Comparison of ENCODE assay signal across 18 cellular contexts in the genomic region with DNA sequence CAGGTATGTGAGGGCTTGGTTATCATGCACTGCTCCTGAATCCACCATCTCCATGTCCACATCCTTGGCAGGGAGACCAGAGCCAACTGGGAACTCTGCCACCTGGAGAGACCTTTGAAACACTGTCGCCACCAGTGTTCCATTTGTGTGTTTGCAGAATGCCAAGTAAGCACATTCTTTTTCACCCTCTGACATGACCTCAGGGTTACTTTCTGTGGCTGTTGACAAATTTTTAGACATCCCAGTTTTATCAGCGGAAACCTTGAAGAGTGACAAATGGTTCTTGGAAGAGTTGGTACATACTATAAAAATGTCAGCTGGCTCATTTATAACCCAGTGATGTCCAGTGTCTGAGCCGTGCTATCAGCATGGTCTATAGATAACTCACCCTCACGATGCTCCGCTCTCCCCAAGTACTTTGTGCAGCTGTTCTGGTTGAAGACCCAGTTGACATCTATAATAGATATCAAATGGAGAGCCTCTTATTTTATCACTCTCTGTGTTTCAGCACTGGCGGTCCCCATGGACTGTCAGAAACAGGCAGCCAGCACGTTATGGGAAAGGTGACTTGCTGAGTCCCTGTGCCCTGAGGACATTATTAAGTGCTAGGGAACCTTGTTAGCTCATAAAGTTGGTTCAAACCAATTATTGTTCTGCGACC.
DNase-seq lines count a peak whose midpoint lies in the region; ATAC-seq, FAIRE-seq and TF ChIP-seq lines count a peak whose summit lies in the region.
"Had no signal": no experiment of that assay in that cellular context is flagged by ENCODE, and none has a peak within 500 bp of the region (broad histone marks: within the 10 kb centered on the region; RNA-seq: fewer than 3 reads in every experiment).

No MANE protein-coding gene starts in this region.

- H3K9me3 ChIP-seq in A549 = no peaks in the 10 kb centered on the region
- H3K9me3 ChIP-seq: suprapubic skin had no signal

- H3K4me1 Mint-ChIP-seq in brain = peaks cover 87% of the 10 kb centered on the region
- no peaks in the 10 kb centered on the region for H3K4me1 Mint-ChIP-seq in activated naive CD4-positive, alpha-beta T cell treated with anti-CD3 and anti-CD28 coated beads, Interleukin-2, amount 10 ng/mL, durations not matched to agents 7 days and 5 days
- H3K4me1 Mint-ChIP-seq: activated naive CD4-positive, alpha-beta T cell treated with anti-CD3 and anti-CD28 coated beads, Interleukin-2, amount 50 U/mL, for 24 hours; immature natural killer cell had no signal

- H3K4me1 ChIP-seq in A549 = peaks cover 21% of the 10 kb centered on the region
- H3K4me1 ChIP-seq: suprapubic skin had no signal

- H3K4me3 ChIP-seq in A549 = no peak overlapping the region
- H3K4me3 ChIP-seq: suprapubic skin had no signal

- no peak overlapping the region for H3K4me2 ChIP-seq in A549

- FAIRE-seq in A549 (lab: Jason Lieb, UNC) (no peak), H54 (lab: Jason Lieb, UNC) (no peak)

- 45% methylated on average over 8 of the region's 8 CpGs for WGBS in A549 (ENCODE audit: missing lambda C conversion rate)

- H3K27me3 Mint-ChIP-seq in brain = peaks cover 50% of the 10 kb centered on the region
- no peaks in the 10 kb centered on the region for H3K27me3 Mint-ChIP-seq in activated naive CD4-positive, alpha-beta T cell treated with anti-CD3 and anti-CD28 coated beads, Interleukin-2, amount 10 ng/mL, durations not matched to agents 7 days and 5 days
- H3K27me3 Mint-ChIP-seq: activated naive CD4-positive, alpha-beta T cell treated with anti-CD3 and anti-CD28 coated beads, Interleukin-2, amount 50 U/mL, for 24 hours had no signal

- H3K36me3 Mint-ChIP-seq in brain = peaks cover 23% of the 10 kb centered on the region
- no peaks in the 10 kb centered on the region for H3K36me3 Mint-ChIP-seq in activated naive CD4-positive, alpha-beta T cell treated with anti-CD3 and anti-CD28 coated beads, Interleukin-2, amount 10 ng/mL, durations not matched to agents 7 days and 5 days
- H3K36me3 Mint-ChIP-seq: activated naive CD4-positive, alpha-beta T cell treated with anti-CD3 and anti-CD28 coated beads, Interleukin-2, amount 50 U/mL, for 24 hours had no signal

- CTCF ChIA-PET in A549 (lab: Yijun Ruan, JAX) = no interaction called here
- CTCF ChIA-PET in activated naive CD4-positive, alpha-beta T cell treated with anti-CD3 and anti-CD28 coated beads, Interleukin-2, amount 10 ng/mL, durations not matched to agents 7 days and 5 days (lab: Charles Lee) = no interaction called here

- ATAC-seq in A549 (no peak), GM18867 (IDR thresholded peaks at IDR 0.05; ENCODE audit: unreplicated experiment) (no peak)
- ATAC-seq: activated CD4-positive, CD25-positive, alpha-beta regulatory T cell treated with anti-CD3 and anti-CD28 coated beads, Interleukin-2, amount 50 U/mL, for 24 hours had no signal

- H3K27ac ChIP-seq in A549 = no peak overlapping the region
- H3K27ac ChIP-seq: parathyroid adenoma, suprapubic skin had no signal

- H3K4me3 Mint-ChIP-seq in brain = peak overlapping the region in 1 of 5 experiments; percentile 8
- H3K4me3 Mint-ChIP-seq in activated naive CD4-positive, alpha-beta T cell treated with anti-CD3 and anti-CD28 coated beads, Interleukin-2, amount 10 ng/mL, durations not matched to agents 7 days and 5 days = no peak overlapping the region
- H3K4me3 Mint-ChIP-seq: activated naive CD4-positive, alpha-beta T cell treated with anti-CD3 and anti-CD28 coated beads, Interleukin-2, amount 50 U/mL, for 24 hours; immature natural killer cell; mesothelial cell of epicardium; T-helper 1 cell treated with Interleukin-12 subunit alpha and Interleukin-12 subunit beta and Interleukin-4 antibody, amounts not matched to agents 30 μg/mL and 1 μg/mL, for 36 hours had no signal

- no peak for DNase-seq in A549 (ENCODE audit: low read depth in 1 of 2, low spot score in 1 of 2)
- peak; percentile 48 to 52 for DNase-seq in NCI-H187 (lab: John Stamatoyannopoulos, UW)
- DNase-seq in mucosa of gallbladder (ENCODE audit: low spot score) = peak; percentile 85
- DNase-seq in H54 (ENCODE audit: insufficient read length, low spot score) = no peak
- no peak for DNase-seq in NCI-H1436 (lab: John Stamatoyannopoulos, UW)
- DNase-seq in activated naive CD4-positive, alpha-beta T cell treated with anti-CD3 and anti-CD28 coated beads, Interleukin-2, amount 10 ng/mL, durations not matched to agents 7 days and 5 days = no peak
- DNase-seq: DMS53, foreskin melanocyte, H7, immature natural killer cell had no signal

- POLR2A ChIA-PET in A549 (lab: Yijun Ruan, JAX) = no interaction called here

- TF ChIP-seq CTCF in A549 (IDR thresholded peaks at IDR 0.05) = no peak
- no peak for TF ChIP-seq CTCF in brain (conservative IDR thresholded peaks at IDR 0.05)

- TF ChIP-seq RAD21 in A549 (conservative IDR thresholded peaks at IDR 0.05 in 1 of 2, IDR thresholded peaks at IDR 0.05 in 1 of 2) = no peak

- no peak for TF ChIP-seq EP300 in A549 (IDR thresholded peaks at IDR 0.05)

- peak overlapping the region in 3 of 5 experiments; percentile 30 to 71 (median 40) for H3K27ac Mint-ChIP-seq in brain
- H3K27ac Mint-ChIP-seq in activated naive CD4-positive, alpha-beta T cell treated with anti-CD3 and anti-CD28 coated beads, Interleukin-2, amount 10 ng/mL, durations not matched to agents 7 days and 5 days = no peak overlapping the region
- H3K27ac Mint-ChIP-seq: activated naive CD4-positive, alpha-beta T cell treated with anti-CD3 and anti-CD28 coated beads, Interleukin-2, amount 50 U/mL, for 24 hours; mesothelial cell of epicardium; T-helper 1 cell treated with Interleukin-12 subunit alpha and Interleukin-12 subunit beta and Interleukin-4 antibody, amounts not matched to agents 30 μg/mL and 1 μg/mL, for 36 hours had no signal

- H3K9me3 Mint-ChIP-seq in brain = no peaks in the 10 kb centered on the region
- H3K9me3 Mint-ChIP-seq in activated naive CD4-positive, alpha-beta T cell treated with anti-CD3 and anti-CD28 coated beads, Interleukin-2, amount 10 ng/mL, durations not matched to agents 7 days and 5 days = peaks cover 7% of the 10 kb centered on the region
- H3K9me3 Mint-ChIP-seq: activated naive CD4-positive, alpha-beta T cell treated with anti-CD3 and anti-CD28 coated beads, Interleukin-2, amount 50 U/mL, for 24 hours; immature natural killer cell; mesothelial cell of epicardium; T-helper 1 cell treated with Interleukin-12 subunit alpha and Interleukin-12 subunit beta and Interleukin-4 antibody, amounts not matched to agents 30 μg/mL and 1 μg/mL, for 36 hours had no signal

- no peak for TF ChIP-seq POLR2A in A549 (IDR thresholded peaks at IDR 0.05; ENCODE audit: low read length)
- no peak for TF ChIP-seq POLR2A in H54 (IDR thresholded peaks at IDR 0.05; ENCODE audit: low read depth, low read length)

TF ChIP-seq in A549, 52 proteins besides CTCF, POLR2A, EP300 and RAD21:
- TF ChIP-seq, protein P1, sequence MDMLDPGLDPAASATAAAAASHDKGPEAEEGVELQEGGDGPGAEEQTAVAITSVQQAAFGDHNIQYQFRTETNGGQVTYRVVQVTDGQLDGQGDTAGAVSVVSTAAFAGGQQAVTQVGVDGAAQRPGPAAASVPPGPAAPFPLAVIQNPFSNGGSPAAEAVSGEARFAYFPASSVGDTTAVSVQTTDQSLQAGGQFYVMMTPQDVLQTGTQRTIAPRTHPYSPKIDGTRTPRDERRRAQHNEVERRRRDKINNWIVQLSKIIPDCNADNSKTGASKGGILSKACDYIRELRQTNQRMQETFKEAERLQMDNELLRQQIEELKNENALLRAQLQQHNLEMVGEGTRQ (IDR thresholded peaks at IDR 0.05) = no peak
- TF ChIP-seq ZC3H11A (IDR thresholded peaks at IDR 0.05) = no peak
- no peak for TF ChIP-seq SMC3 (IDR thresholded peaks at IDR 0.05)
- TF ChIP-seq HOXA7 (CRISPR knock-in tag; IDR thresholded peaks at IDR 0.05) = no peak
- TF ChIP-seq MAFK (IDR thresholded peaks at IDR 0.05; ENCODE audit: partially characterized antibody) = peak; percentile 75
- TF ChIP-seq JUNB (IDR thresholded peaks at IDR 0.05) = no peak

Comparison
In these comparisons a context has a peak if more than half of its experiments do, and no peak if none do; other contexts are left out.
1. DNase-seq: peak in NCI-H187 (2 of 2) and mucosa of gallbladder (single experiment); none in A549 (0 of 2), H54 (single experiment), NCI-H1436 (single experiment) and activated naive CD4-positive, alpha-beta T cell treated with anti-CD3 and anti-CD28 coated beads, Interleukin-2, amount 10 ng/mL, durations not matched to agents 7 days and 5 days (single experiment).